1 cellular context compared by ENCODE assay signal in genomic region chr5:42812620-42813019, GRCh38.
TF ChIP-seq lines count a peak whose summit lies in the region.

No MANE protein-coding gene starts in this region.

TF ChIP-seq in HepG2, 621 proteins besides CTCF, POLR2A, EP300 and RAD21:
- TF ChIP-seq ATF7 (IDR thresholded peaks at IDR 0.05) (peak; percentile 54), ATF7 (CRISPR knock-in tag; IDR thresholded peaks at IDR 0.05) (no peak)
- TF ChIP-seq, protein P1, sequence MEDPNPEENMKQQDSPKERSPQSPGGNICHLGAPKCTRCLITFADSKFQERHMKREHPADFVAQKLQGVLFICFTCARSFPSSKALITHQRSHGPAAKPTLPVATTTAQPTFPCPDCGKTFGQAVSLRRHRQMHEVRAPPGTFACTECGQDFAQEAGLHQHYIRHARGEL (CRISPR knock-in tag; IDR thresholded peaks at IDR 0.05), result no peak
